Comparison of ENCODE assay signal across 8 cellular contexts in the genomic region with DNA sequence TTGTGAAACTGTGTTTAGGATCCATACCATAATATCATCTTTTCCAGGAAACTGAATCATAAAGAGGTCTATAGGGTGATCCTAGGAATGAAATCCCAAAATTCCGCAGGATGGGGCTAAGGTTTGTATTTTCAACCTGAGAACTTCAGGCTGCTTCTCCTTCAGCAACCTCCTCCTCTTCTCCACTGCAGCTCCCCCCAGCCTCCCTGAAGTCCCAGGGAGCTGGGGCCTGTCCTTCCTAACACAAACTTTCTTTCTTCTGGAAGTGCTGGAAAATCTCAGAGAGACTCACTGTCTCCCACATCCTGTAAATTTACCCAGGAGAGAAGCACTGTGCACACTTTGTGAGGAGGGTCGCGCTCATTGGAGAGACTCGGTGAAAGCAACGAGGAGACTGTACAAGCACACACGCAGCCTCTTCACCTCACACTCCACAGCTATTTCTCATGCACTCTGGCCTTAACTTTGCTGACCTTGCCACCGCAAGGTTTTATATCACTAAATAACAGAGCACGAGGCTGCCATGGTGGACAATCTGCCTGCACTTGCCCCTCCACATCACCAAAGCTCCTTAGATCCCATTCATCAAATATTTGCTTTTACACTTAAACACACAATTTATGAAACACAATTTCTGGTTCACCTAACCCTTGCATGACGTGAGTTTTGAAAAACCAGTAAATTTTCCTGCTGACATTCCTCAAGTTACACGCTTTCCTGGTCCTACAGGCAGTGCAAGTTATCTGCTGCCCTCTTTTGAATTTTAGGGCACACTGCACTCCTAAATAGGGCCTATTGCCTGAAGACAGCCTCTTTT. TPM values are rescaled to one million over a fixed set of nuclear protein-coding genes. Genes with fewer than 3 reads are reported as not detected.
A peak's percentile ranks its signal among the peaks of the same experiment; 100 is the strongest.
DNase-seq lines count a peak whose midpoint lies in the region; ATAC-seq, FAIRE-seq and TF ChIP-seq lines count a peak whose summit lies in the region.

No MANE protein-coding gene starts in this region.

- H3K4me1 Mint-ChIP-seq in brain, result peaks cover 52% of the 10 kb centered on the region

- H3K9me3 ChIP-seq in iPS-20b (ENCODE audit: insufficient read depth, low read depth, low read length), result no peaks in the 10 kb centered on the region
- no peaks in the 10 kb centered on the region for H3K9me3 ChIP-seq in stomach smooth muscle (ENCODE audit: control insufficient read depth in 2 of 2, low read length in 2 of 2)

- H3K4me1 ChIP-seq in iPS-20b (ENCODE audit: insufficient read depth, low read length) (peaks cover 8% of the 10 kb centered on the region; the same call in 1 of the 2 replicates), stomach smooth muscle (ENCODE audit: control insufficient read depth, insufficient read depth, low read length) (peaks cover 16% of the 10 kb centered on the region)

- H3K27ac ChIP-seq in iPS-20b (ENCODE audit: low read length) (no peak overlapping the region), stomach smooth muscle (ENCODE audit: low read length) (peak overlapping the region; percentile 70)

- H3K4me3 Mint-ChIP-seq in brain, result peak overlapping the region; percentile 35 to 73 (median 52)

- H3K9ac ChIP-seq in iPS-20b (ENCODE audit: low read depth, low read length), result peak overlapping the region; percentile 8; the same call in 1 of the 2 replicates
- peak overlapping the region; percentile 48 to 68 for H3K9ac ChIP-seq in stomach smooth muscle (ENCODE audit: low read length in 2 of 2)

- peak; percentile 93 for TF ChIP-seq CTCF in D721Med (IDR thresholded peaks at IDR 0.05; ENCODE audit: insufficient read depth, missing control alignments)
- TF ChIP-seq CTCF in brain (conservative IDR thresholded peaks at IDR 0.05), result peak; percentile 90 to 93

- no peaks in the 10 kb centered on the region for H3K27me3 Mint-ChIP-seq in brain

- FAIRE-seq in D721Med (lab: Jason Lieb, UNC), result no peak

- no peaks in the 10 kb centered on the region for H3K9me3 Mint-ChIP-seq in brain

- DNase-seq in D721Med (ENCODE audit: insufficient read length, low spot score) (no peak), NCI-H2227 (lab: John Stamatoyannopoulos, UW; ENCODE audit: unreplicated experiment) (peak; percentile 67)
- no peak for DNase-seq in NK-92 treated with Interleukin-12 subunit alpha and Interleukin-12 subunit beta, amount 100 ng/mL, for 24 hours (lab: John Stamatoyannopoulos, UW)
- DNase-seq in activated effector memory CD4-positive, alpha-beta T cell treated with Interleukin-2 at 50 U/mL for 16 hours, result no peak

- no peaks in the 10 kb centered on the region for H3K36me3 ChIP-seq in iPS-20b (ENCODE audit: insufficient read depth, low read depth, low read length)
- H3K36me3 ChIP-seq in stomach smooth muscle (ENCODE audit: control insufficient read depth in 2 of 2, insufficient read depth in 2 of 2, low read length in 2 of 2), result no peaks in the 10 kb centered on the region

- H3K4me3 ChIP-seq in iPS-20b (ENCODE audit: low read length) (no peak overlapping the region), stomach smooth muscle (ENCODE audit: low read length in 2 of 2) (peak overlapping the region; percentile 64 to 66)

- H3K27ac Mint-ChIP-seq in brain, result peak overlapping the region; percentile 74 to 91 (median 80)

- H3K36me3 Mint-ChIP-seq in brain, result no peaks in the 10 kb centered on the region

- ATAC-seq in HG02884 (IDR thresholded peaks at IDR 0.05; ENCODE audit: unreplicated experiment), result peak; percentile 66

- H3K27me3 ChIP-seq in iPS-20b (ENCODE audit: insufficient read depth, low read length), result no peaks in the 10 kb centered on the region
- no peaks in the 10 kb centered on the region for H3K27me3 ChIP-seq in stomach smooth muscle (ENCODE audit: control insufficient read depth in 1 of 2, insufficient read depth in 2 of 2, low read length in 2 of 2)

RNA-seq across cellular contexts. Expression of a gene that starts 14.3 kb away (rescaled TPM):
- 99.6 TPM for polyA plus RNA-seq in brain (ENCODE audit: insufficient read depth, low read depth, low replicate concordance)
